ENCODE assay signal across 24 cellular contexts in genomic region chr1:2151906-2152305, GRCh38.
"Had no signal": no experiment of that assay in that cellular context is flagged by ENCODE, and none has a peak within 500 bp of the region (broad histone marks: within the 10 kb centered on the region; RNA-seq: fewer than 3 reads in every experiment).

No MANE protein-coding gene starts in this region.

- H3K27me3 ChIP-seq: brain microvascular endothelial cell, foreskin keratinocyte, heart left ventricle, neural progenitor cell, transverse colon had no signal

- ATAC-seq: effector memory CD8-positive, alpha-beta T cell; foreskin keratinocyte had no signal

- DNase-seq: activated CD4-positive, alpha-beta memory T cell treated with anti-CD3 and anti-CD28 coated beads for 36 hours; activated CD4-positive, alpha-beta T cell treated with anti-CD3 and anti-CD28 coated beads, Interleukin-2, amount 10 ng/mL, durations not matched to agents 24 days and 14 days; activated CD4-positive, CD25-positive, alpha-beta regulatory T cell treated with anti-CD3 and anti-CD28 coated beads, Interleukin-2, amount 50 U/mL, for 72 hours; activated CD8-positive, alpha-beta memory T cell treated with anti-CD3 and anti-CD28 coated beads, Interleukin-2, amount 50 U/mL, for 48 hours; activated gamma-delta T cell; activated naive CD4-positive, alpha-beta T cell treated with anti-CD3 and anti-CD28 coated beads, Interleukin-2, amount 10 ng/mL, durations not matched to agents 7 days and 5 days; activated naive CD8-positive, alpha-beta T cell treated with anti-CD3 and anti-CD28 coated beads, Interleukin-2, amount 10 ng/mL, durations not matched to agents 7 days and 5 days; activated T-cell treated with anti-CD3 and anti-CD28 coated beads, Interleukin-2, amount 50 U/mL, for 24 hours; amniotic stem cell; brain microvascular endothelial cell; caudate nucleus; cortex of kidney; effector memory CD8-positive, alpha-beta T cell; heart left ventricle; hypothalamus; immature natural killer cell; mesenchymal stem cell; natural killer cell; stimulated activated CD4-positive, alpha-beta T cell treated with anti-CD3 and anti-CD28 coated beads, Interleukin-2, amount 100 ng/mL, for 48 hours; stimulated activated naive CD4-positive, alpha-beta T cell treated with Interleukin-2 at 50 U/mL for 16 hours; T1000; transverse colon had no signal

- H3K27ac ChIP-seq: brain microvascular endothelial cell, foreskin keratinocyte, neural progenitor cell, transverse colon had no signal

- H3K4me1 ChIP-seq: foreskin keratinocyte, neural progenitor cell, transverse colon had no signal

- H3K9me3 ChIP-seq: heart left ventricle, transverse colon had no signal

- H3K36me3 ChIP-seq: brain microvascular endothelial cell, heart left ventricle, neural progenitor cell, transverse colon had no signal

- H3K4me3 ChIP-seq: heart left ventricle, neural progenitor cell, transverse colon had no signal
